Comparison of ENCODE assay signal across 9 cellular contexts in genomic region chr14:65222434-65222833, GRCh38.
DNase-seq lines count a peak whose midpoint lies in the region; ATAC-seq, FAIRE-seq and TF ChIP-seq lines count a peak whose summit lies in the region.
"Had no signal": no experiment of that assay in that cellular context is flagged by ENCODE, and none has a peak within 500 bp of the region (broad histone marks: within the 10 kb centered on the region; RNA-seq: fewer than 3 reads in every experiment).

No MANE protein-coding gene starts in this region.

- CTCF ChIA-PET in activated naive CD4-positive, alpha-beta T cell treated with anti-CD3 and anti-CD28 coated beads, Interleukin-2, amount 10 ng/mL, durations not matched to agents 7 days and 5 days (lab: Charles Lee): interaction anchor here (1.2 to 7.5 kb wide), 6 partner anchors 16 to 602 kb away, joined by 3 to 54 read pairs (median 4); partner anchors contain the start of gene FUT8

- peak overlapping the region; percentile 30 for H3K27ac Mint-ChIP-seq in activated naive CD4-positive, alpha-beta T cell treated with anti-CD3 and anti-CD28 coated beads, Interleukin-2, amount 10 ng/mL, durations not matched to agents 7 days and 5 days
- H3K27ac Mint-ChIP-seq: activated naive CD8-positive, alpha-beta T cell had no signal

- H3K27me3 ChIP-seq in GM06990 (replicated peaks; ENCODE audit: control insufficient read depth, insufficient read depth, low read length): no peaks in the 10 kb centered on the region; the same call in 1 of the 2 replicates

- FAIRE-seq in RCC 7860 (lab: Jason Lieb, UNC): no peak

- H3K4me3 ChIP-seq in GM06990 (replicated peaks; ENCODE audit: low read depth, low read length) (no peak overlapping the region), retinal pigment epithelial cell (ENCODE audit: low read length) (no peak overlapping the region)

- peaks cover 4% of the 10 kb centered on the region for H3K27me3 Mint-ChIP-seq in activated naive CD4-positive, alpha-beta T cell treated with anti-CD3 and anti-CD28 coated beads, Interleukin-2, amount 10 ng/mL, durations not matched to agents 7 days and 5 days
- H3K27me3 Mint-ChIP-seq: activated naive CD8-positive, alpha-beta T cell had no signal

- no peaks in the 10 kb centered on the region for H3K36me3 ChIP-seq in GM06990 (ENCODE audit: control insufficient read depth, insufficient read depth, low read length)

- ATAC-seq in HG03066 (IDR thresholded peaks at IDR 0.05; ENCODE audit: low read depth, unreplicated experiment): peak; percentile 45
- no peak for ATAC-seq in GM19324 (IDR thresholded peaks at IDR 0.05; ENCODE audit: low FRiP score, unreplicated experiment)

- H3K9me3 Mint-ChIP-seq in activated naive CD4-positive, alpha-beta T cell treated with anti-CD3 and anti-CD28 coated beads, Interleukin-2, amount 10 ng/mL, durations not matched to agents 7 days and 5 days: no peaks in the 10 kb centered on the region

- intact Hi-C loops in head of caudate nucleus (cut with DNase I): loop anchor here (2.0 to 10.0 kb wide), 2 partner anchors 58 to 190 kb away; partner anchors contain the start of gene FUT8

- no peak for DNase-seq in GM06990 (ENCODE audit: extremely low read depth, insufficient read length)
- peak; percentile 9 for DNase-seq in RCC 7860 (ENCODE audit: low spot score)
- peak; percentile 66 for DNase-seq in activated naive CD4-positive, alpha-beta T cell treated with anti-CD3 and anti-CD28 coated beads, Interleukin-2, amount 10 ng/mL, durations not matched to agents 7 days and 5 days
- peak in 41 of 42 donors; percentile 41 to 87 (median 71) for DNase-seq in head of caudate nucleus
- DNase-seq in retinal pigment epithelial cell (ENCODE audit: low read depth): no peak
- DNase-seq in effector CD8-positive, alpha-beta T cell (lab: John Stamatoyannopoulos, UW): no peak

- peaks cover 2% of the 10 kb centered on the region for H3K36me3 Mint-ChIP-seq in activated naive CD4-positive, alpha-beta T cell treated with anti-CD3 and anti-CD28 coated beads, Interleukin-2, amount 10 ng/mL, durations not matched to agents 7 days and 5 days
- H3K36me3 Mint-ChIP-seq: activated naive CD8-positive, alpha-beta T cell had no signal

- peaks cover 51% of the 10 kb centered on the region for H3K4me1 Mint-ChIP-seq in activated naive CD4-positive, alpha-beta T cell treated with anti-CD3 and anti-CD28 coated beads, Interleukin-2, amount 10 ng/mL, durations not matched to agents 7 days and 5 days

- no peak overlapping the region for H3K4me3 Mint-ChIP-seq in activated naive CD4-positive, alpha-beta T cell treated with anti-CD3 and anti-CD28 coated beads, Interleukin-2, amount 10 ng/mL, durations not matched to agents 7 days and 5 days
- H3K4me3 Mint-ChIP-seq: activated naive CD8-positive, alpha-beta T cell had no signal

- TF ChIP-seq CTCF in GM06990 (IDR thresholded peaks at IDR 0.05; ENCODE audit: insufficient read depth, low read length, poor library complexity, severe bottlenecking) (peak; percentile 94), retinal pigment epithelial cell (conservative IDR thresholded peaks at IDR 0.05; ENCODE audit: low read depth, low read length) (peak; percentile 85)

Comparison
In these comparisons a context has a peak if more than half of its experiments do, and no peak if none do; other contexts are left out.
1. DNase-seq: peak in RCC 7860 (single experiment), activated naive CD4-positive, alpha-beta T cell treated with anti-CD3 and anti-CD28 coated beads, Interleukin-2, amount 10 ng/mL, durations not matched to agents 7 days and 5 days (single experiment) and head of caudate nucleus (41 of 42); none in GM06990 (single experiment), retinal pigment epithelial cell (single experiment) and effector CD8-positive, alpha-beta T cell (single experiment).